8 cellular contexts compared by ENCODE assay signal in genomic region chr17:2282297-2282873, GRCh38. TPM values are rescaled to one million over a fixed set of nuclear protein-coding genes. Genes with fewer than 3 reads are reported as not detected.
DNase-seq lines count a peak whose midpoint lies in the region; ATAC-seq, FAIRE-seq and TF ChIP-seq lines count a peak whose summit lies in the region.

No MANE protein-coding gene starts in this region.

- H2BK120ac ChIP-seq in H1 (replicated peaks; ENCODE audit: low read depth, low read length): no peak overlapping the region
- no peak overlapping the region for H2BK120ac ChIP-seq in mesenchymal stem cell (ENCODE audit: low read depth, low read length)

- H3K9ac ChIP-seq in KMS-11: no peak overlapping the region
- no peak overlapping the region for H3K9ac ChIP-seq in SK-N-SH
- no peak overlapping the region for H3K9ac ChIP-seq in H1 (replicated peaks in 1 of 4; ENCODE audit: extremely low read depth in 1 of 4, low read depth in 3 of 4, low read length in 3 of 4)
- H3K9ac ChIP-seq in mesenchymal stem cell (ENCODE audit: low read length): peak overlapping the region; percentile 65

- no peak for ATAC-seq in HG02623 (IDR thresholded peaks at IDR 0.05; ENCODE audit: unreplicated experiment)

- no peaks in the 10 kb centered on the region for H3K9me2 ChIP-seq in SK-N-SH

- FAIRE-seq in H1 (lab: Jason Lieb, UNC): peak; percentile 13

- H3K14ac ChIP-seq in H1 (ENCODE audit: insufficient read length) (no peak overlapping the region), mesenchymal stem cell (ENCODE audit: low read length in 2 of 2) (no peak overlapping the region)

- no peaks in the 10 kb centered on the region for H3K36me3 ChIP-seq in KMS-11 (ENCODE audit: insufficient read depth)
- peaks cover 46 to 66% of the 10 kb centered on the region in 2 experiments for H3K36me3 ChIP-seq in SK-N-SH (replicated peaks in 1 of 2; ENCODE audit: control insufficient read depth in 1 of 2, insufficient read depth in 2 of 2, low read length in 1 of 2)
- peaks cover 0 to 34% (median 22%) of the 10 kb centered on the region in 4 experiments; a peak in 7 of 8 replicates for H3K36me3 ChIP-seq in H1 (ENCODE audit: control insufficient read depth in 2 of 4, insufficient read depth in 4 of 4, low read length in 3 of 4)
- peaks cover 33 to 77% of the 10 kb centered on the region in 2 experiments for H3K36me3 ChIP-seq in mesenchymal stem cell (ENCODE audit: control insufficient read depth in 1 of 2, insufficient read depth in 2 of 2, low read depth in 1 of 2, low read length in 2 of 2)

- H3K27me3 ChIP-seq in KMS-11 (ENCODE audit: insufficient read depth, low read depth) (no peaks in the 10 kb centered on the region), SK-N-SH (ENCODE audit: insufficient read depth) (no peaks in the 10 kb centered on the region), H1 (replicated peaks in 1 of 4; ENCODE audit: control insufficient read depth in 3 of 4, extremely low read depth in 1 of 4, insufficient read depth in 3 of 4, low read length in 3 of 4) (no peaks in the 10 kb centered on the region), mesenchymal stem cell (ENCODE audit: control insufficient read depth in 1 of 2, insufficient read depth in 1 of 2, low read length in 2 of 2) (no peaks in the 10 kb centered on the region)

- H2BK12ac ChIP-seq in H1 (ENCODE audit: low read depth, low read length): no peak overlapping the region
- no peak overlapping the region for H2BK12ac ChIP-seq in mesenchymal stem cell (ENCODE audit: low read length in 2 of 2)

- CTCF ChIA-PET in SK-N-SH (lab: Yijun Ruan, JAX) (interaction anchor here (0.7 to 3.5 kb wide), 15 partner anchors 10 to 373 kb away, joined by 3 to 27 read pairs (median 4); partner anchors contain the start of genes HIC1 and TSR1), H1 (lab: Charles Lee; ENCODE audit: partially characterized antibody) (interaction anchor here (0.7 to 3.7 kb wide), 23 partner anchors 10 to 400 kb away, joined by 3 to 17 read pairs (median 4); partner anchors contain the start of gene HIC1)

- H2BK20ac ChIP-seq in H1 (ENCODE audit: low read length): no peak overlapping the region

- H3F3A ChIP-seq in SK-N-SH (replicated peaks; ENCODE audit: insufficient read depth): peaks cover 18% of the 10 kb centered on the region

- H3K56ac ChIP-seq in H1 (replicated peaks; ENCODE audit: insufficient read length, low read depth, low read length): no peak overlapping the region

- POLR2A ChIA-PET in SK-N-SH (lab: Yijun Ruan, JAX): no interaction called here
- POLR2A ChIA-PET in H1 (lab: Charles Lee; ENCODE audit: partially characterized antibody): interaction anchor here (2.3 kb wide), 1 partner anchor 18 kb away, joined by 6 read pairs; no protein-coding TSS in a partner anchor

- no peaks in the 10 kb centered on the region for H4K20me1 ChIP-seq in KMS-11 (ENCODE audit: insufficient read depth)
- H4K20me1 ChIP-seq in SK-N-SH (ENCODE audit: insufficient read depth): no peaks in the 10 kb centered on the region
- peaks cover 2 to 4% of the 10 kb centered on the region in 2 experiments for H4K20me1 ChIP-seq in H1 (replicated peaks in 1 of 2; ENCODE audit: control insufficient read depth in 1 of 2, insufficient read depth in 2 of 2, low read length in 2 of 2)

- H4K8ac ChIP-seq in H1 (ENCODE audit: extremely low read depth, insufficient read depth, low read length): no peak overlapping the region
- H4K8ac ChIP-seq in mesenchymal stem cell (ENCODE audit: low read length): no peak overlapping the region

- TF ChIP-seq RAD21 in SK-N-SH (IDR thresholded peaks at IDR 0.05; ENCODE audit: low read length) (peak; percentile 70), H1 (IDR thresholded peaks at IDR 0.05 in 1 of 2, conservative IDR thresholded peaks at IDR 0.05 in 1 of 2; ENCODE audit: low read depth in 2 of 2, low read length in 2 of 2) (peak; percentile 37 to 45)

- H3K18ac ChIP-seq in H1 (ENCODE audit: extremely low read depth, low read length) (no peak overlapping the region), mesenchymal stem cell (ENCODE audit: low read depth in 1 of 2, low read length in 2 of 2) (no peak overlapping the region)

- H3K9me3 ChIP-seq in SK-N-SH: no peaks in the 10 kb centered on the region
- no peaks in the 10 kb centered on the region for H3K9me3 ChIP-seq in H1 (ENCODE audit: insufficient read depth in 2 of 2, low read depth in 1 of 2, low read length in 1 of 2)
- no peaks in the 10 kb centered on the region for H3K9me3 ChIP-seq in mesenchymal stem cell (ENCODE audit: control insufficient read depth, low read length)

- no peak overlapping the region for H2BK5ac ChIP-seq in H1 (ENCODE audit: low read depth, low read length)
- no peak overlapping the region for H2BK5ac ChIP-seq in mesenchymal stem cell (ENCODE audit: low read depth, low read length, poor library complexity, severe bottlenecking)

- WGBS in SK-N-SH (ENCODE audit: low lambda C conversion rate): 57% methylated on average over 7 of the region's 7 CpGs
- 80% methylated on average over 7 of the region's 7 CpGs; no CpG with 5 or more reads in 1 of the 2 experiments for WGBS in H1 (ENCODE audit: extremely low coverage in 1 of 2, insufficient coverage in 1 of 2, insufficient read length in 1 of 2, insufficient replicate concordance in 2 of 2, low coverage in 1 of 2, low lambda C conversion rate in 2 of 2, missing lambda C conversion rate in 1 of 2), 2 experiments
- 73% methylated on average over 5 of the region's 7 CpGs for WGBS in mesenchymal stem cell

- TF ChIP-seq CTCF in KMS-11 (conservative IDR thresholded peaks at IDR 0.05; ENCODE audit: low read depth, low read length) (peak; percentile 55), SK-N-SH (IDR thresholded peaks at IDR 0.05) (peak; percentile 74), H1 (IDR thresholded peaks at IDR 0.05; ENCODE audit: control extremely low read depth in 1 of 3, insufficient read depth in 1 of 3, low read depth in 1 of 3, low read length in 3 of 3) (peak in 2 of 3 experiments; percentile 19 to 37; a peak in 2 of 4 replicates)

- no peaks in the 10 kb centered on the region for H3K23me2 ChIP-seq in H1 (ENCODE audit: low read depth, low read length)

- TF ChIP-seq EP300 in SK-N-SH (IDR thresholded peaks at IDR 0.05; ENCODE audit: borderline replicate concordance in 1 of 2, low read depth in 1 of 2, low read length in 1 of 2) (no peak), H1 (IDR thresholded peaks at IDR 0.05; ENCODE audit: borderline replicate concordance in 1 of 2, low read depth in 2 of 2, low read length in 2 of 2) (no peak)

- H3K79me1 ChIP-seq in H1 (ENCODE audit: low read depth, low read length) (no peaks in the 10 kb centered on the region), mesenchymal stem cell (replicated peaks; ENCODE audit: low read length, poor library complexity, severe bottlenecking) (peaks cover 16% of the 10 kb centered on the region)

- peak; percentile 41 for DNase-seq in NCI-H1092 treated with DMSO at 0.1 percent for 48 hours (lab: John Stamatoyannopoulos, UW)
- no peak for DNase-seq in NCI-H1092 (lab: John Stamatoyannopoulos, UW)
- peak; percentile 61 for DNase-seq in SK-N-SH
- no peak for DNase-seq in H1 (ENCODE audit: low read depth in 1 of 2, low spot score in 2 of 2)
- DNase-seq in mesenchymal stem cell: peak; percentile 89
- no peak for DNase-seq in activated CD4-positive, alpha-beta T cell treated with anti-CD3 and anti-CD28 coated beads for 1 hour

- no peak overlapping the region for H3K4ac ChIP-seq in H1 (replicated peaks; ENCODE audit: insufficient read length, low read depth, low read length)
- H3K4ac ChIP-seq in mesenchymal stem cell (ENCODE audit: low read depth in 1 of 2, low read length in 2 of 2): no peak overlapping the region

- H2AK5ac ChIP-seq in H1 (ENCODE audit: low read depth, low read length) (no peak overlapping the region), mesenchymal stem cell (ENCODE audit: low read length, severe bottlenecking) (no peak overlapping the region)

- no peak overlapping the region for H3K4me3 ChIP-seq in KMS-11 (IDR thresholded peaks at IDR 0.05; ENCODE audit: insufficient read depth, low read depth, low read length)
- H3K4me3 ChIP-seq in SK-N-SH (ENCODE audit: low read depth in 2 of 2, low read length in 1 of 2): no peak overlapping the region
- H3K4me3 ChIP-seq in H1 (ENCODE audit: extremely low read depth in 1 of 4, insufficient read depth in 2 of 4, low read depth in 3 of 4, low read length in 4 of 4): no peak overlapping the region
- H3K4me3 ChIP-seq in mesenchymal stem cell (ENCODE audit: insufficient read depth in 1 of 2, low read depth in 1 of 2, low read length in 2 of 2): no peak overlapping the region

- H3K23ac ChIP-seq in H1 (ENCODE audit: insufficient read length) (no peak overlapping the region), mesenchymal stem cell (ENCODE audit: low read length in 2 of 2) (no peak overlapping the region)

- peak overlapping the region; percentile 8; the same call in 1 of the 2 replicates for H3K4me2 ChIP-seq in KMS-11
- no peak overlapping the region for H3K4me2 ChIP-seq in SK-N-SH
- H3K4me2 ChIP-seq in H1 (ENCODE audit: insufficient read depth in 1 of 2, low read depth in 2 of 2, low read length in 2 of 2): no peak overlapping the region
- no peak overlapping the region for H3K4me2 ChIP-seq in mesenchymal stem cell (ENCODE audit: low read length, poor library complexity, severe bottlenecking)

- H3K4me1 ChIP-seq in KMS-11 (ENCODE audit: low read depth, poor library complexity, severe bottlenecking) (peaks cover 16% of the 10 kb centered on the region), SK-N-SH (ENCODE audit: control insufficient read depth in 1 of 2, insufficient read depth in 2 of 2, low read depth in 1 of 2, low read length in 1 of 2) (no peaks in the 10 kb centered on the region; a peak in 1 of 4 replicates), H1 (replicated peaks in 1 of 4; ENCODE audit: control insufficient read depth in 3 of 4, insufficient read depth in 4 of 4, low read length in 3 of 4) (no peaks in the 10 kb centered on the region; a peak in 1 of 7 replicates), mesenchymal stem cell (ENCODE audit: control insufficient read depth, insufficient read depth, low read depth, low read length) (no peaks in the 10 kb centered on the region)

- H3K27ac ChIP-seq in KMS-11 (no peak overlapping the region), SK-N-SH (ENCODE audit: low read depth in 2 of 2, low read length in 1 of 2) (peak overlapping the region in 1 of 2 experiments; percentile 26; a peak in 2 of 4 replicates), H1 (ENCODE audit: low read depth, low read length) (no peak overlapping the region), mesenchymal stem cell (ENCODE audit: low read length, poor library complexity, severe bottlenecking) (no peak overlapping the region)

- no peaks in the 10 kb centered on the region for H3K79me2 ChIP-seq in KMS-11 (ENCODE audit: insufficient read depth, low read depth)
- H3K79me2 ChIP-seq in SK-N-SH (ENCODE audit: insufficient read depth): peaks cover 11% of the 10 kb centered on the region
- H3K79me2 ChIP-seq in H1 (ENCODE audit: control insufficient read depth in 1 of 2, insufficient read depth in 2 of 2, low read length in 2 of 2): no peaks in the 10 kb centered on the region

- no peak for TF ChIP-seq POLR2A in H1 (IDR thresholded peaks at IDR 0.05; ENCODE audit: control extremely low read depth in 1 of 2, low read depth in 2 of 2, low read length in 2 of 2)

- no peak overlapping the region for H2AFZ ChIP-seq in KMS-11 (ENCODE audit: low read depth)
- H2AFZ ChIP-seq in SK-N-SH (ENCODE audit: low read depth): no peak overlapping the region
- H2AFZ ChIP-seq in H1 (ENCODE audit: low read length): no peak overlapping the region
- H2AFZ ChIP-seq in mesenchymal stem cell (ENCODE audit: low read depth, low read length): no peak overlapping the region

- H4K5ac ChIP-seq in H1 (ENCODE audit: insufficient read length, low read depth, low read length): no peak overlapping the region

- H4K91ac ChIP-seq in H1 (replicated peaks; ENCODE audit: insufficient read length, low read length): no peak overlapping the region
- H4K91ac ChIP-seq in mesenchymal stem cell (ENCODE audit: low read length): no peak overlapping the region

- H2BK15ac ChIP-seq in H1 (ENCODE audit: low read length) (no peak overlapping the region), mesenchymal stem cell (ENCODE audit: low read depth, poor library complexity, severe bottlenecking) (no peak overlapping the region)

RNA-seq across cellular contexts. Expression of gene SMG6, which starts 21.2 kb away (rescaled TPM):
- polyA plus RNA-seq in SK-N-SH (2012; rRNA removed) (9.5 and 15.7 TPM in 2 replicates), H1 (2011; rRNA removed) (18.5 and 31.8 TPM in 2 replicates)
- 9.0 and 10.4 TPM in 2 replicates for polyA plus RNA-seq in SK-N-SH (2012; cell fraction: cytosol; rRNA removed)
- polyA plus RNA-seq in SK-N-SH (2012; cell fraction: nucleus; rRNA removed): 38.2 and 48.1 TPM in 2 replicates
- 25.2 and 27.2 TPM in 2 replicates for total RNA-seq in H1 (2021; fragmentation: NEBNext Ultra II Directional; extraction: Animal tissue kit (Norgen Biotek cat#: 25700))
- polyA plus RNA-seq in H1 (2011; cell fraction: cytosol; rRNA removed): 10.3 TPM
- 35.9 TPM for polyA plus RNA-seq in H1 (2011; cell fraction: nucleus; rRNA removed)
- polyA plus RNA-seq in H1 (2012, experiment 1 of 2): 19.6 to 31.9 TPM (median 26.7 TPM) in 4 replicates
- polyA plus RNA-seq in H1 (2012, experiment 2 of 2): 12.5 TPM
- polyA plus RNA-seq in H1 (2013, experiment 1 of 2): 13.6 TPM
- polyA plus RNA-seq in H1 (2013, experiment 2 of 2): 12.5 TPM
- 32.5 and 33.5 TPM in 2 replicates for polyA minus RNA-seq in H1 (2011; rRNA and poly(A)+ RNA removed)
- 14.9 TPM for polyA minus RNA-seq in H1 (2011; cell fraction: cytosol; rRNA and poly(A)+ RNA removed)
- 18.1 TPM for polyA minus RNA-seq in H1 (2011; cell fraction: nucleus; rRNA and poly(A)+ RNA removed)
- polyA plus RNA-seq in mesenchymal stem cell (2013, experiment 1 of 2): 25.3 TPM
- polyA plus RNA-seq in mesenchymal stem cell (2013, experiment 2 of 2): 25.6 TPM

RNA-seq across cellular contexts. Expression of gene SRR, which starts 21.4 kb away (rescaled TPM):
- polyA plus RNA-seq in SK-N-SH (2012; rRNA removed): 18.5 and 20.2 TPM in 2 replicates
- polyA plus RNA-seq in SK-N-SH (2012; cell fraction: cytosol; rRNA removed): 20.2 and 21.7 TPM in 2 replicates
- polyA plus RNA-seq in SK-N-SH (2012; cell fraction: nucleus; rRNA removed): 4.6 and 10.0 TPM in 2 replicates
- 4.5 and 5.1 TPM in 2 replicates for total RNA-seq in H1 (2021; fragmentation: NEBNext Ultra II Directional; extraction: Animal tissue kit (Norgen Biotek cat#: 25700))
- polyA plus RNA-seq in H1 (2011; rRNA removed): 2.7 and 3.6 TPM in 2 replicates
- polyA plus RNA-seq in H1 (2011; cell fraction: cytosol; rRNA removed): 4.1 TPM
- 1.7 TPM for polyA plus RNA-seq in H1 (2011; cell fraction: nucleus; rRNA removed)
- 5.7 to 8.0 TPM (median 7.3 TPM) in 4 replicates for polyA plus RNA-seq in H1 (2012, experiment 1 of 2)
- 4.2 TPM for polyA plus RNA-seq in H1 (2012, experiment 2 of 2)
- 3.6 TPM for polyA plus RNA-seq in H1 (2013, experiment 1 of 2)
- 3.4 TPM for polyA plus RNA-seq in H1 (2013, experiment 2 of 2)
- polyA minus RNA-seq in H1 (2011; rRNA and poly(A)+ RNA removed): 2.3 and 7.0 TPM in 2 replicates
- 6.8 TPM for polyA minus RNA-seq in H1 (2011; cell fraction: cytosol; rRNA and poly(A)+ RNA removed)
- polyA minus RNA-seq in H1 (2011; cell fraction: nucleus; rRNA and poly(A)+ RNA removed): 1.5 TPM
- 12.2 TPM for polyA plus RNA-seq in mesenchymal stem cell (2013, experiment 1 of 2)
- polyA plus RNA-seq in mesenchymal stem cell (2013, experiment 2 of 2): 10.6 TPM

RNA-seq across cellular contexts. Expression of gene TSR1, which starts 53.9 kb away (rescaled TPM):
- 26.7 and 29.0 TPM in 2 replicates for polyA plus RNA-seq in SK-N-SH (2012; rRNA removed)
- polyA plus RNA-seq in SK-N-SH (2012; cell fraction: cytosol; rRNA removed): 26.0 and 27.0 TPM in 2 replicates
- polyA plus RNA-seq in SK-N-SH (2012; cell fraction: nucleus; rRNA removed): 38.2 and 50.3 TPM in 2 replicates
- total RNA-seq in H1 (2021; fragmentation: NEBNext Ultra II Directional; extraction: Animal tissue kit (Norgen Biotek cat#: 25700)): 69.7 and 77.0 TPM in 2 replicates
- 14.5 and 17.1 TPM in 2 replicates for polyA plus RNA-seq in H1 (2011; rRNA removed)
- 15.8 TPM for polyA plus RNA-seq in H1 (2011; cell fraction: cytosol; rRNA removed)
- 40.3 TPM for polyA plus RNA-seq in H1 (2011; cell fraction: nucleus; rRNA removed)
- polyA plus RNA-seq in H1 (2012, experiment 1 of 2): 60.2 to 78.2 TPM (median 70.7 TPM) in 4 replicates
- polyA plus RNA-seq in H1 (2012, experiment 2 of 2): 7.7 TPM
- polyA plus RNA-seq in H1 (2013, experiment 1 of 2): 30.5 TPM
- polyA plus RNA-seq in H1 (2013, experiment 2 of 2): 29.4 TPM
- 32.6 and 37.5 TPM in 2 replicates for polyA minus RNA-seq in H1 (2011; rRNA and poly(A)+ RNA removed)
- 52.0 TPM for polyA minus RNA-seq in H1 (2011; cell fraction: cytosol; rRNA and poly(A)+ RNA removed)
- 82.5 TPM for polyA minus RNA-seq in H1 (2011; cell fraction: nucleus; rRNA and poly(A)+ RNA removed)
- 13.3 TPM for polyA plus RNA-seq in mesenchymal stem cell (2013, experiment 1 of 2)
- polyA plus RNA-seq in mesenchymal stem cell (2013, experiment 2 of 2): 12.6 TPM

RNA-seq across cellular contexts. Expression of gene SGSM2, which starts 54.9 kb away (rescaled TPM):
- polyA plus RNA-seq in SK-N-SH (2012; rRNA removed) (85.9 and 98.6 TPM in 2 replicates), H1 (2011; rRNA removed) (77.7 and 93.1 TPM in 2 replicates)
- polyA plus RNA-seq in SK-N-SH (2012; cell fraction: cytosol; rRNA removed): 18.0 and 30.4 TPM in 2 replicates
- 605 and 826 TPM in 2 replicates for polyA plus RNA-seq in SK-N-SH (2012; cell fraction: nucleus; rRNA removed)
- 38.7 and 44.5 TPM in 2 replicates for total RNA-seq in H1 (2021; fragmentation: NEBNext Ultra II Directional; extraction: Animal tissue kit (Norgen Biotek cat#: 25700))
- polyA plus RNA-seq in H1 (2011; cell fraction: cytosol; rRNA removed): 74.8 TPM
- polyA plus RNA-seq in H1 (2011; cell fraction: nucleus; rRNA removed): 421 TPM
- polyA plus RNA-seq in H1 (2012, experiment 1 of 2): 50.0 to 79.8 TPM (median 73.4 TPM) in 4 replicates
- polyA plus RNA-seq in H1 (2012, experiment 2 of 2): 44.8 TPM
- 23.4 TPM for polyA plus RNA-seq in H1 (2013, experiment 1 of 2)
- 21.0 TPM for polyA plus RNA-seq in H1 (2013, experiment 2 of 2)
- 33.4 and 41.5 TPM in 2 replicates for polyA minus RNA-seq in H1 (2011; rRNA and poly(A)+ RNA removed)
- polyA minus RNA-seq in H1 (2011; cell fraction: cytosol; rRNA and poly(A)+ RNA removed): 26.7 TPM
- polyA minus RNA-seq in H1 (2011; cell fraction: nucleus; rRNA and poly(A)+ RNA removed): 56.2 TPM
- 39.7 TPM for polyA plus RNA-seq in mesenchymal stem cell (2013, experiment 1 of 2)
- 36.3 TPM for polyA plus RNA-seq in mesenchymal stem cell (2013, experiment 2 of 2)

Comparison
In these comparisons a context has a peak if more than half of its experiments do, and no peak if none do; other contexts are left out.
1. DNase-seq: peak in NCI-H1092 treated with DMSO at 0.1 percent for 48 hours (single experiment), SK-N-SH (single experiment) and mesenchymal stem cell (single experiment); none in NCI-H1092 (single experiment), H1 (0 of 2) and activated CD4-positive, alpha-beta T cell treated with anti-CD3 and anti-CD28 coated beads for 1 hour (single experiment).
2. Peak in every context shown above with its lines, with median percentiles within 50 percentile points of each other: CTCF ChIP-seq.